ENCODE assay signal across 1 cellular context in genomic region chr18:3448845-3449701, GRCh38.
TF ChIP-seq lines count a peak whose summit lies in the region.

No MANE protein-coding gene starts in this region.

TF ChIP-seq in A549, 52 proteins besides CTCF, POLR2A, EP300 and RAD21 (continued from another document):
- TF ChIP-seq PBX3 (IDR thresholded peaks at IDR 0.05) (no peak), FOSB (CRISPR knock-in tag; IDR thresholded peaks at IDR 0.05) (no peak), MAX (IDR thresholded peaks at IDR 0.05) (no peak; the same call in 1 of the 2 replicates), EHF (CRISPR knock-in tag; IDR thresholded peaks at IDR 0.05) (no peak), NFE2L2 (conservative IDR thresholded peaks at IDR 0.05; ENCODE audit: low read length) (no peak), ELK1 (IDR thresholded peaks at IDR 0.05; ENCODE audit: low read depth, low read length) (no peak), USF2 (IDR thresholded peaks at IDR 0.05) (0 out of 2 replicates have a peak, but pooled peaks have one; percentile 20), MAFK (IDR thresholded peaks at IDR 0.05; ENCODE audit: partially characterized antibody) (no peak), JUNB (IDR thresholded peaks at IDR 0.05) (0 out of 2 replicates have a peak, but pooled peaks have one; percentile 21), HEYL (CRISPR knock-in tag; IDR thresholded peaks at IDR 0.05) (no peak), HOXA7 (CRISPR knock-in tag; IDR thresholded peaks at IDR 0.05) (0 out of 2 replicates have a peak, but pooled peaks have one; percentile 40), ZFP36 (IDR thresholded peaks at IDR 0.05; ENCODE audit: borderline replicate concordance, partially characterized antibody) (no peak), ZSCAN20 (CRISPR knock-in tag; IDR thresholded peaks at IDR 0.05) (no peak), HOXB5 (CRISPR knock-in tag; IDR thresholded peaks at IDR 0.05) (no peak), E2F6 (IDR thresholded peaks at IDR 0.05; ENCODE audit: borderline replicate concordance, low read depth) (no peak), RARB (CRISPR knock-in tag; IDR thresholded peaks at IDR 0.05) (peak; percentile 64; the same call in 1 of the 2 replicates), RFX5 (IDR thresholded peaks at IDR 0.05) (no peak), KDM1A (IDR thresholded peaks at IDR 0.05; ENCODE audit: low read depth) (no peak), HDAC2 (IDR thresholded peaks at IDR 0.05) (no peak), ZNF302 (CRISPR knock-in tag; IDR thresholded peaks at IDR 0.05) (no peak), RCOR1 (IDR thresholded peaks at IDR 0.05; ENCODE audit: low read depth, low read length) (no peak), ZC3H11A (IDR thresholded peaks at IDR 0.05) (no peak), PHF8 (IDR thresholded peaks at IDR 0.05; ENCODE audit: borderline replicate concordance, low read depth) (0 out of 2 replicates have a peak, but pooled peaks have one; percentile 12), NPAS2 (CRISPR knock-in tag; IDR thresholded peaks at IDR 0.05; ENCODE audit: borderline replicate concordance) (no peak), TP53 (CRISPR knock-in tag; IDR thresholded peaks at IDR 0.05) (no peak; the same call in none of the 2 replicates), MYC (IDR thresholded peaks at IDR 0.05; ENCODE audit: borderline replicate concordance, low read length) (peak; percentile 66), ATOH8 (CRISPR knock-in tag; IDR thresholded peaks at IDR 0.05; ENCODE audit: low read depth) (no peak), MAZ (IDR thresholded peaks at IDR 0.05; ENCODE audit: borderline replicate concordance, low read depth, low read length) (no peak), FOSL2 (IDR thresholded peaks at IDR 0.05) (no peak), FOSL2 (CRISPR knock-in tag; IDR thresholded peaks at IDR 0.05) (no peak), SREBF2 (IDR thresholded peaks at IDR 0.05) (no peak), BCL3 (IDR thresholded peaks at IDR 0.05) (no peak), CBX2 (IDR thresholded peaks at IDR 0.05; ENCODE audit: borderline replicate concordance, low read depth) (no peak), CEBPB (IDR thresholded peaks at IDR 0.05) (peak; percentile 73 to 76), RNF2 (IDR thresholded peaks at IDR 0.05; ENCODE audit: borderline replicate concordance, low read depth) (no peak), HOXB13 (CRISPR knock-in tag; IDR thresholded peaks at IDR 0.05; ENCODE audit: low read depth) (no peak), HES2 (IDR thresholded peaks at IDR 0.05) (no peak; the same call in 1 of the 2 replicates), EHMT2 (IDR thresholded peaks at IDR 0.05; ENCODE audit: low read depth) (no peak), CHD4 (IDR thresholded peaks at IDR 0.05; ENCODE audit: borderline replicate concordance) (no peak), POLR2AphosphoS2 (conservative IDR thresholded peaks at IDR 0.05; ENCODE audit: low read length) (no peak)
